30 cellular contexts compared by ENCODE assay signal in genomic region chr6:79066330-79066729, GRCh38.
"Had no signal": no experiment of that assay in that cellular context is flagged by ENCODE, and none has a peak within 500 bp of the region (broad histone marks: within the 10 kb centered on the region; RNA-seq: fewer than 3 reads in every experiment).

No MANE protein-coding gene starts in this region.

- H3K4me3 ChIP-seq: ascending aorta, Peyer's patch, SJSA1 had no signal

- H3K27me3 ChIP-seq: ascending aorta, Peyer's patch, SJSA1 had no signal

- H3K9ac ChIP-seq: SK-N-SH had no signal

- DNase-seq: activated CD4-positive, alpha-beta T cell treated with anti-CD3 and anti-CD28 coated beads for 36 hours; activated CD4-positive, alpha-beta T cell treated with anti-CD3 and anti-CD28 coated beads, Interleukin-2, amount 10 ng/mL, durations not matched to agents 7 days and 5 days; activated CD4-positive, alpha-beta T cell treated with anti-CD3 and anti-CD28 coated beads, Interleukin-2, amount 50 U/mL, for 48 hours; activated CD8-positive, alpha-beta T cell treated with anti-CD3 and anti-CD28 coated beads, Interleukin-2, amount 10 ng/mL, durations not matched to agents 7 days and 5 days; activated gamma-delta T cell; activated naive CD4-positive, alpha-beta T cell treated with Interleukin-2 at 50 U/mL for 16 hours; activated naive CD8-positive, alpha-beta T cell treated with anti-CD3 and anti-CD28 coated beads, Interleukin-2, amount 10 ng/mL, durations not matched to agents 7 days and 5 days; activated T-cell treated with anti-CD3 and anti-CD28 coated beads, Interleukin-2, amount 50 U/mL, for 24 hours; amygdala; central memory CD4-positive, alpha-beta T cell; KBM-7; NCI-H1048; NCI-H1105 treated with DMSO at 0.1 percent for 48 hours; NCI-H1436; NCI-H1694; NCI-H1930; NCI-H2081 treated with DMSO at 0.1 percent for 48 hours; NCI-H226; NCI-H446 treated with DMSO at 0.1 percent for 48 hours; NCI-H524; NCI-H69; NCI-H82; PC-3; Peyer's patch; RPMI8226; SHP77 treated with DMSO at 0.1 percent for 48 hours; SK-N-SH had no signal

- H3K9me3 ChIP-seq: ascending aorta, Peyer's patch, SJSA1, SK-N-SH had no signal

- H3K36me3 ChIP-seq: ascending aorta, Peyer's patch had no signal

- ATAC-seq: activated CD4-positive, alpha-beta T cell treated with anti-CD3 and anti-CD28 coated beads for 36 hours; activated CD4-positive, CD25-positive, alpha-beta regulatory T cell treated with anti-CD3 and anti-CD28 coated beads, Interleukin-2, amount 50 U/mL, for 24 hours; activated CD8-positive, alpha-beta T cell treated with anti-CD3 and anti-CD28 coated beads, Interleukin-2, amount 10 ng/mL, durations not matched to agents 7 days and 5 days; PC-3 had no signal

- H3K27ac ChIP-seq: ascending aorta, Peyer's patch, SJSA1 had no signal

- H3K4me2 ChIP-seq: SK-N-SH had no signal
